Comparison of ENCODE assay signal across 28 cellular contexts in the genomic region with DNA sequence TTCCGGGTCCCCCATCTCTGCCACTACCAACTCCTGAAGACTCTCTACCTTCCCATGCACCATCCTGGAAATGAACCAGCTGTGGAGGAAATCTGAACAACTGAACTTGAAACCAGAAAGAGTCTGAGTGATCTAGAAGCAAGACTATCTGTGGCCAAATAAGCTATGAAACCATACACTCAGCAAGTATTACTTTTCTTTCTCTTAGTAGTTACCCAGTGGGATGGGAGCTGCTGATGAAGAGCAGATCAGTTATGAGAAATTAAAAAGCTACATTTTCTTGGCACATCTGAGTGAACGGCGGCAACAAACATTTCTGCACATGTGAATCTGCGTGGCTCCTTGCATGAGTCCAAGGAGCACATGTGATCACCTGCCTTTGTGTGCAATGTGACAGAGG.
"Had no signal": no experiment of that assay in that cellular context is flagged by ENCODE, and none has a peak within 500 bp of the region (broad histone marks: within the 10 kb centered on the region; RNA-seq: fewer than 3 reads in every experiment).

No MANE protein-coding gene starts in this region.

- H3K36me3 Mint-ChIP-seq: activated naive CD4-positive, alpha-beta T cell treated with anti-CD3 and anti-CD28 coated beads, Interleukin-2, amount 10 ng/mL, durations not matched to agents 7 days and 5 days; activated naive CD4-positive, alpha-beta T cell treated with anti-CD3 and anti-CD28 coated beads, Interleukin-2, amount 50 U/mL, for 72 hours; activated naive CD8-positive, alpha-beta T cell treated with anti-CD3 and anti-CD28 coated beads, Interleukin-2, amount 10 ng/mL, durations not matched to agents 7 days and 5 days had no signal

- H3K4me1 Mint-ChIP-seq: activated naive CD4-positive, alpha-beta T cell treated with anti-CD3 and anti-CD28 coated beads, Interleukin-2, amount 10 ng/mL, durations not matched to agents 7 days and 5 days; activated naive CD8-positive, alpha-beta T cell treated with anti-CD3 and anti-CD28 coated beads, Interleukin-2, amount 10 ng/mL, durations not matched to agents 7 days and 5 days; central memory CD8-positive, alpha-beta T cell; endodermal cell had no signal

- ATAC-seq: activated CD8-positive, alpha-beta T cell treated with anti-CD3 and anti-CD28 coated beads for 36 hours; activated T-cell treated with anti-CD3 and anti-CD28 coated beads, Interleukin-2, amount 50 U/mL, for 4 hours; esophagus mucosa; T-helper 17 cell had no signal

- H3K36me3 ChIP-seq: ascending aorta, brain microvascular endothelial cell had no signal

- H3K27ac Mint-ChIP-seq: activated CD8-positive, alpha-beta T cell treated with anti-CD3 and anti-CD28 coated beads for 36 hours; activated naive CD4-positive, alpha-beta T cell treated with anti-CD3 and anti-CD28 coated beads, Interleukin-2, amount 10 ng/mL, durations not matched to agents 7 days and 5 days; activated naive CD4-positive, alpha-beta T cell treated with anti-CD3 and anti-CD28 coated beads, Interleukin-2, amount 50 U/mL, for 72 hours; activated naive CD8-positive, alpha-beta T cell treated with anti-CD3 and anti-CD28 coated beads, Interleukin-2, amount 10 ng/mL, durations not matched to agents 7 days and 5 days; activated T-helper 2 cell treated with anti-CD3 and anti-CD28 coated beads, Interferon-gamma antibody, Interleukin-2, Interleukin-4, amounts not matched to agents 10 μg/mL and 5 μg/mL and 100 μg/mL, durations not matched to agents 14 hours and 24 hours and 36 hours; dendritic cell treated with granulocyte-macrophage colony-stimulating factor and Interleukin-4, amounts not matched to agents 40 ng/mL and 50 ng/mL, for 4 days; endodermal cell; T-helper 17 cell; T-helper 2 cell treated with Interferon-gamma antibody and Interleukin-4, amounts not matched to agents 5 μg/mL and 100 μg/mL, for 36 hours had no signal

- H3K27me3 ChIP-seq: ascending aorta, brain microvascular endothelial cell, dorsolateral prefrontal cortex had no signal

- H3K4me1 ChIP-seq: ascending aorta had no signal

- H3K27ac ChIP-seq: ascending aorta, brain microvascular endothelial cell, coronary artery, dorsolateral prefrontal cortex had no signal

- H3K9me3 ChIP-seq: ascending aorta had no signal

- H3K4me3 ChIP-seq: ascending aorta, coronary artery, dorsolateral prefrontal cortex had no signal

- H3K9me3 Mint-ChIP-seq: activated CD8-positive, alpha-beta T cell treated with anti-CD3 and anti-CD28 coated beads for 36 hours; activated naive CD4-positive, alpha-beta T cell treated with anti-CD3 and anti-CD28 coated beads, Interleukin-2, amount 10 ng/mL, durations not matched to agents 7 days and 5 days; activated naive CD4-positive, alpha-beta T cell treated with anti-CD3 and anti-CD28 coated beads, Interleukin-2, amount 50 U/mL, for 72 hours; activated naive CD8-positive, alpha-beta T cell treated with anti-CD3 and anti-CD28 coated beads, Interleukin-2, amount 10 ng/mL, durations not matched to agents 7 days and 5 days; activated T-cell treated with anti-CD3 and anti-CD28 coated beads, Interleukin-2, amount 50 U/mL, for 4 hours; central memory CD8-positive, alpha-beta T cell; dendritic cell treated with granulocyte-macrophage colony-stimulating factor and Interleukin-4, amounts not matched to agents 40 ng/mL and 50 ng/mL, for 4 days; endodermal cell; T-helper 2 cell treated with Interferon-gamma antibody and Interleukin-4, amounts not matched to agents 5 μg/mL and 100 μg/mL, for 36 hours had no signal

- DNase-seq: activated CD4-positive, alpha-beta T cell treated with anti-CD3 and anti-CD28 coated beads for 4 hours; activated CD4-positive, alpha-beta T cell treated with anti-CD3 and anti-CD28 coated beads, Interleukin-2, amount 50 U/mL, for 1 hour; activated CD4-positive, alpha-beta T cell treated with anti-CD3 and anti-CD28 coated beads, Interleukin-2, amount 50 U/mL, for 48 hours; activated CD4-positive, CD25-positive, alpha-beta regulatory T cell; activated CD4-positive, CD25-positive, alpha-beta regulatory T cell treated with anti-CD3 and anti-CD28 coated beads, Interleukin-2, amount 50 U/mL, for 72 hours; activated CD8-positive, alpha-beta memory T cell treated with anti-CD3 and anti-CD28 coated beads for 24 hours; activated CD8-positive, alpha-beta T cell treated with anti-CD3 and anti-CD28 coated beads for 36 hours; activated effector memory CD4-positive, alpha-beta T cell treated with anti-CD3 and anti-CD28 coated beads, Interleukin-2, amount 50 U/mL, for 16 hours; activated naive CD4-positive, alpha-beta T cell treated with anti-CD3 and anti-CD28 coated beads, Interleukin-2, amount 10 ng/mL, durations not matched to agents 7 days and 5 days; activated naive CD8-positive, alpha-beta T cell treated with anti-CD3 and anti-CD28 coated beads, Interleukin-2, amount 10 ng/mL, durations not matched to agents 7 days and 5 days; activated T-cell treated with anti-CD3 and anti-CD28 coated beads, Interleukin-2, amount 50 U/mL, for 4 hours; brain microvascular endothelial cell; dorsolateral prefrontal cortex; effector memory CD4-positive, alpha-beta T cell; endodermal cell; foreskin fibroblast; head of caudate nucleus; hippocampal formation; T-helper 17 cell; T1000 had no signal

- H3K4me3 Mint-ChIP-seq: activated CD8-positive, alpha-beta T cell treated with anti-CD3 and anti-CD28 coated beads for 36 hours; activated naive CD4-positive, alpha-beta T cell treated with anti-CD3 and anti-CD28 coated beads, Interleukin-2, amount 10 ng/mL, durations not matched to agents 7 days and 5 days; activated naive CD8-positive, alpha-beta T cell treated with anti-CD3 and anti-CD28 coated beads, Interleukin-2, amount 10 ng/mL, durations not matched to agents 7 days and 5 days; activated T-cell treated with anti-CD3 and anti-CD28 coated beads, Interleukin-2, amount 50 U/mL, for 4 hours; central memory CD8-positive, alpha-beta T cell; dendritic cell treated with granulocyte-macrophage colony-stimulating factor and Interleukin-4, amounts not matched to agents 40 ng/mL and 50 ng/mL, for 4 days; endodermal cell; T-helper 17 cell; T-helper 2 cell treated with Interferon-gamma antibody and Interleukin-4, amounts not matched to agents 5 μg/mL and 100 μg/mL, for 36 hours had no signal
